Comparison of ENCODE assay signal across 17 cellular contexts in genomic region chr22:41929158-41929896, GRCh38. TPM values are rescaled to one million over a fixed set of nuclear protein-coding genes. Genes with fewer than 3 reads are reported as not detected.
A peak's percentile ranks its signal among the peaks of the same experiment; 100 is the strongest.
DNase-seq lines count a peak whose midpoint lies in the region; FAIRE-seq and TF ChIP-seq lines count a peak whose summit lies in the region.
"Had no signal": no experiment of that assay in that cellular context is flagged by ENCODE, and none has a peak within 500 bp of the region (broad histone marks: within the 10 kb centered on the region; RNA-seq: fewer than 3 reads in every experiment).

No MANE protein-coding gene starts in this region.

- H3K27me3 ChIP-seq in OCI-LY3 (ENCODE audit: low read depth, low read length) (peaks cover 13% of the 10 kb centered on the region), neural progenitor cell (peaks cover 42% of the 10 kb centered on the region), esophagus muscularis mucosa (peaks cover 5 to 29% (median 20%) of the 10 kb centered on the region in 4 donors)

- WGBS in esophagus muscularis mucosa: 85% methylated on average over 11 of the region's 11 CpGs

- no peak overlapping the region for H2AFZ ChIP-seq in OCI-LY3 (ENCODE audit: low read depth, low read length)
- H2AFZ ChIP-seq in neural progenitor cell (replicated peaks): no peak overlapping the region
- H2AFZ ChIP-seq: GM23338 had no signal

- 0 out of 2 replicates have a peak overlapping the region, but pooled peaks have one; percentile 3 for H3K4me2 ChIP-seq in OCI-LY3 (ENCODE audit: low read length)
- H3K4me2 ChIP-seq in neural progenitor cell: no peak overlapping the region
- H3K4me2 ChIP-seq: GM23338 had no signal

- no peak for TF ChIP-seq EP300 in esophagus muscularis mucosa (IDR thresholded peaks at IDR 0.05)

- no peaks in the 10 kb centered on the region for H3K9me3 Mint-ChIP-seq in neural progenitor cell
- H3K9me3 Mint-ChIP-seq: GM23338 had no signal

- peaks cover 71% of the 10 kb centered on the region for H3K4me1 ChIP-seq in OCI-LY3 (ENCODE audit: low read length)
- peaks cover 12% of the 10 kb centered on the region for H3K4me1 ChIP-seq in neural progenitor cell
- peaks cover 9 to 18% (median 14%) of the 10 kb centered on the region in 4 donors for H3K4me1 ChIP-seq in esophagus muscularis mucosa

- FAIRE-seq in GM12891 (lab: Jason Lieb, UNC): peak; percentile 91
- FAIRE-seq: HTR-8/SVneo had no signal

- H4K20me1 ChIP-seq in OCI-LY3 (ENCODE audit: insufficient read depth, low read length) (no peaks in the 10 kb centered on the region), neural progenitor cell (ENCODE audit: low read depth) (peaks cover 10% of the 10 kb centered on the region)

- DNase-seq in NCI-H345 (lab: John Stamatoyannopoulos, UW): peak; percentile 35
- DNase-seq in NCI-H345 treated with DMSO at 0.1 percent for 48 hours (lab: John Stamatoyannopoulos, UW; ENCODE audit: unreplicated experiment): no peak
- no peak for DNase-seq in GM12891 (ENCODE audit: insufficient read length, low spot score)
- no peak for DNase-seq in neural progenitor cell (ENCODE audit: low spot score)
- DNase-seq in esophagus muscularis mucosa (ENCODE audit: extremely low spot score): no peak
- DNase-seq in head of caudate nucleus: no peak
- no peak for DNase-seq in CD1c-positive myeloid dendritic cell (ENCODE audit: extremely low spot score)
- DNase-seq: activated CD8-positive, alpha-beta memory T cell treated with anti-CD3 and anti-CD28 coated beads for 24 hours; activated naive CD4-positive, alpha-beta T cell; hypothalamus; NK-92 treated with Interleukin-12 subunit alpha and Interleukin-12 subunit beta, amount 100 ng/mL, for 24 hours had no signal

- H3K4me3 ChIP-seq in OCI-LY3 (ENCODE audit: low read length) (no peak overlapping the region), neural progenitor cell (no peak overlapping the region), esophagus muscularis mucosa (no peak overlapping the region)
- H3K4me3 ChIP-seq: GM23338, suprapubic skin had no signal

- H3K4me3 Mint-ChIP-seq in neural progenitor cell: peak overlapping the region; percentile 33
- H3K4me3 Mint-ChIP-seq: GM23338 had no signal

- peaks cover 33% of the 10 kb centered on the region for H3F3A ChIP-seq in neural progenitor cell (ENCODE audit: low read depth)

- H3K27ac Mint-ChIP-seq in neural progenitor cell: peak overlapping the region; percentile 76
- H3K27ac Mint-ChIP-seq: GM23338 had no signal

- no peak for TF ChIP-seq POLR2A in GM12891 (IDR thresholded peaks at IDR 0.05; ENCODE audit: low read depth, low read length)
- TF ChIP-seq POLR2A in esophagus muscularis mucosa (IDR thresholded peaks at IDR 0.05; ENCODE audit: low read depth): no peak

- H3K79me2 ChIP-seq in OCI-LY3 (ENCODE audit: low read length): no peaks in the 10 kb centered on the region
- no peaks in the 10 kb centered on the region for H3K79me2 ChIP-seq in neural progenitor cell (ENCODE audit: low read depth)

- peak overlapping the region; percentile 33; the same call in 1 of the 2 replicates for H3K27ac ChIP-seq in OCI-LY3 (ENCODE audit: low read length)
- H3K27ac ChIP-seq in neural progenitor cell: no peak overlapping the region
- no peak overlapping the region for H3K27ac ChIP-seq in esophagus muscularis mucosa (replicated peaks in 1 of 4)
- H3K27ac ChIP-seq: suprapubic skin had no signal

- H3K9me3 ChIP-seq in OCI-LY3 (ENCODE audit: insufficient read depth, low read length) (no peaks in the 10 kb centered on the region), neural progenitor cell (ENCODE audit: low read depth) (no peaks in the 10 kb centered on the region), esophagus muscularis mucosa (no peaks in the 10 kb centered on the region)
- H3K9me3 ChIP-seq: suprapubic skin had no signal

- intact Hi-C loops in esophagus muscularis mucosa (cut with DNase I): no loop called here
- intact Hi-C loops in head of caudate nucleus (cut with DNase I): no loop called here

- peaks cover 5% of the 10 kb centered on the region for H3K36me3 Mint-ChIP-seq in neural progenitor cell

- peaks cover 30% of the 10 kb centered on the region for H3K4me1 Mint-ChIP-seq in neural progenitor cell

- peaks cover 14% of the 10 kb centered on the region for H3K27me3 Mint-ChIP-seq in neural progenitor cell (ENCODE audit: insufficient read depth, low read depth)

- TF ChIP-seq CTCF in OCI-LY3 (IDR thresholded peaks at IDR 0.05; ENCODE audit: low read depth, low read length) (no peak), neural progenitor cell (IDR thresholded peaks at IDR 0.05) (no peak), esophagus muscularis mucosa (IDR thresholded peaks at IDR 0.05) (no peak)

- H3K36me3 ChIP-seq in OCI-LY3 (replicated peaks; ENCODE audit: low read depth, low read length): peaks cover 3% of the 10 kb centered on the region
- H3K36me3 ChIP-seq in neural progenitor cell: no peaks in the 10 kb centered on the region
- no peaks in the 10 kb centered on the region for H3K36me3 ChIP-seq in esophagus muscularis mucosa
- H3K36me3 ChIP-seq: suprapubic skin had no signal

- no peak overlapping the region for H3K9ac ChIP-seq in OCI-LY3 (ENCODE audit: low read length)
- H3K9ac ChIP-seq in neural progenitor cell: no peak overlapping the region

TF ChIP-seq in GM12891, 5 proteins besides CTCF, POLR2A, EP300 and RAD21:
- TF ChIP-seq TAF1 (IDR thresholded peaks at IDR 0.05; ENCODE audit: low read depth, low read length) (no peak), SPI1 (IDR thresholded peaks at IDR 0.05; ENCODE audit: low read depth, low read length) (no peak), PAX5 (IDR thresholded peaks at IDR 0.05; ENCODE audit: insufficient read depth, low read length, severe bottlenecking) (no peak), POLR2AphosphoS5 (IDR thresholded peaks at IDR 0.05; ENCODE audit: low read depth, low read length) (no peak), POU2F2 (IDR thresholded peaks at IDR 0.05; ENCODE audit: low read depth, low read length) (no peak)

RNA-seq across cellular contexts. Expression of gene TNFRSF13C, which starts 2.7 kb away (rescaled TPM):
- 29.1 TPM for polyA plus RNA-seq in GM12891 (2012; ENCODE audit: low read depth, missing spikeins)
- total RNA-seq in neural progenitor cell (ENCODE audit: low replicate concordance) (2.2 and 2.7 TPM in 2 replicates), esophagus muscularis mucosa (under 1 TPM in 2 of 4 donors, not detected in 2; 0.17 to 0.33 TPM)

RNA-seq across cellular contexts. Expression of gene SHISA8, which starts 14.5 kb away (rescaled TPM):
- 3.2 TPM for polyA plus RNA-seq in GM12891 (2012; ENCODE audit: low read depth, missing spikeins)
- total RNA-seq in neural progenitor cell (ENCODE audit: low replicate concordance) (not detected in 2 replicates), esophagus muscularis mucosa (under 1 TPM in 1 of 4 donors, not detected in 3; 0.83 TPM)
- total RNA-seq: fibroblast of lung, posterior vena cava, suprapubic skin had no signal
- polyA plus RNA-seq: fibroblast of lung, GM23338 had no signal

RNA-seq across cellular contexts. Expression of gene CENPM, which starts 17.6 kb away (rescaled TPM):
- polyA plus RNA-seq in GM12891 (2012; ENCODE audit: low read depth, missing spikeins): 45.1 TPM
- total RNA-seq in neural progenitor cell (ENCODE audit: low replicate concordance): 20.2 and 45.3 TPM in 2 replicates
- total RNA-seq in esophagus muscularis mucosa: not detected
- total RNA-seq: posterior vena cava had no signal

RNA-seq across cellular contexts. Expression of gene SEPTIN3, which starts 39.9 kb away (rescaled TPM):
- polyA plus RNA-seq in GM12891 (2012; ENCODE audit: low read depth, missing spikeins): 0.71 TPM
- 12.8 and 20.5 TPM in 2 replicates for total RNA-seq in neural progenitor cell (ENCODE audit: low replicate concordance)
- total RNA-seq in esophagus muscularis mucosa: under 1 TPM; under 0.01 to 0.50 (median 0.36) TPM

Comparison
In these comparisons a context has a peak if more than half of its experiments do, and no peak if none do; other contexts are left out.
1. RNA of gene CENPM, which starts 17.6 kb away (total RNA-seq): 20.2 to 45.3 TPM in neural progenitor cell; not detected in esophagus muscularis mucosa; every median in the first group is over 10 times any median in the second.